Comparison of ENCODE assay signal across 8 cellular contexts in the genomic region with DNA sequence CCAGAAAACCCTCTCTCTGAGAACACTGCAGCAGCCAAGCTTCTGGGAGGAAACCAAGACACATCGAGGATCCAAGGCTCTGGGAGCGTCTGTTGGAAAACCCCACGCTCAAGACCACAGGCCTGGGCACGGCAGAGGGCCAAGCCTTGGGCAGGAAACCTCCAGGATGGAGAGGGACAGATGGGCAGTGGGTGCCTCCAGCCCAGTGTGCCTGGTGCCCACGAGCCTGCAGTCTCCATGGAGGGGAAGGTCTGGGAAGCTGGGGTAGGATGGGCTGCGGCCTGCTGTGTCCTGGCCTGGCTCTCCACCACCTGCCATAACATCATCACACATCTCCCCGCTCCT.
DNase-seq lines count a peak whose midpoint lies in the region; ATAC-seq, FAIRE-seq and TF ChIP-seq lines count a peak whose summit lies in the region.

No MANE protein-coding gene starts in this region.

- H3K4me1 ChIP-seq in CD4-positive, alpha-beta memory T cell (ENCODE audit: insufficient read depth, low read length) = peaks cover 95% of the 10 kb centered on the region
- H3K4me1 ChIP-seq in OCI-LY1 (ENCODE audit: insufficient read depth, low read length, severe bottlenecking) = peaks cover 84% of the 10 kb centered on the region
- H3K4me1 ChIP-seq in H1 (replicated peaks in 1 of 4; ENCODE audit: control insufficient read depth in 3 of 4, insufficient read depth in 4 of 4, low read length in 3 of 4) = peaks cover 0 to 24% (median 17%) of the 10 kb centered on the region in 4 experiments; a peak in 6 of 7 replicates
- peaks cover 46% of the 10 kb centered on the region for H3K4me1 ChIP-seq in ovary (ENCODE audit: insufficient read depth)

- H3K4me1 Mint-ChIP-seq in CD4-positive, alpha-beta memory T cell = peaks cover 66 to 100% (median 90%) of the 10 kb centered on the region in 4 donors

- no peak for TF ChIP-seq RAD21 in H1 (IDR thresholded peaks at IDR 0.05 in 1 of 2, conservative IDR thresholded peaks at IDR 0.05 in 1 of 2; ENCODE audit: low read depth in 2 of 2, low read length in 2 of 2)

- H3K36me3 ChIP-seq in CD4-positive, alpha-beta memory T cell (ENCODE audit: insufficient read depth, low read length) = no peaks in the 10 kb centered on the region
- peaks cover 28% of the 10 kb centered on the region for H3K36me3 ChIP-seq in OCI-LY1 (ENCODE audit: insufficient read depth, low read length)
- H3K36me3 ChIP-seq in H1 (ENCODE audit: control insufficient read depth in 2 of 4, insufficient read depth in 4 of 4, low read length in 3 of 4) = no peaks in the 10 kb centered on the region
- no peaks in the 10 kb centered on the region for H3K36me3 ChIP-seq in ovary

- H3K9ac ChIP-seq in OCI-LY1 (ENCODE audit: low read length) (no peak overlapping the region), H1 (replicated peaks in 1 of 4; ENCODE audit: extremely low read depth in 1 of 4, low read depth in 3 of 4, low read length in 3 of 4) (no peak overlapping the region)

- no peak overlapping the region for H2BK5ac ChIP-seq in H1 (ENCODE audit: low read depth, low read length)

- no peaks in the 10 kb centered on the region for H3K23me2 ChIP-seq in H1 (ENCODE audit: low read depth, low read length)

- H2BK20ac ChIP-seq in H1 (ENCODE audit: low read length) = no peak overlapping the region

- H3K27me3 ChIP-seq in CD4-positive, alpha-beta memory T cell (ENCODE audit: insufficient read depth, low read length) = no peaks in the 10 kb centered on the region
- no peaks in the 10 kb centered on the region for H3K27me3 ChIP-seq in OCI-LY1 (ENCODE audit: insufficient read depth, low read length)
- H3K27me3 ChIP-seq in H1 (replicated peaks in 1 of 4; ENCODE audit: control insufficient read depth in 3 of 4, extremely low read depth in 1 of 4, insufficient read depth in 3 of 4, low read length in 3 of 4) = no peaks in the 10 kb centered on the region
- H3K27me3 ChIP-seq in ovary = no peaks in the 10 kb centered on the region

- H3K18ac ChIP-seq in H1 (ENCODE audit: extremely low read depth, low read length) = no peak overlapping the region

- H3K79me2 ChIP-seq in OCI-LY1 (ENCODE audit: insufficient read depth, low read length) (no peaks in the 10 kb centered on the region; the same call in 1 of the 2 replicates), H1 (ENCODE audit: control insufficient read depth in 1 of 2, insufficient read depth in 2 of 2, low read length in 2 of 2) (no peaks in the 10 kb centered on the region)

- intact Hi-C loops in CD4-positive, alpha-beta memory T cell (cut with micrococcal nuclease) = loop anchor here (1.0 to 2.0 kb wide), 3 partner anchors 9 to 71 kb away; no protein-coding TSS in a partner anchor
- intact Hi-C loops in ovary (cut with DNase I) = loop anchor here in 2 of 4 donors (5.0 to 10.0 kb wide), 2 partner anchors 77 to 89 kb away; no protein-coding TSS in a partner anchor

- no peaks in the 10 kb centered on the region for H4K20me1 ChIP-seq in OCI-LY1 (ENCODE audit: insufficient read depth, low read length)
- H4K20me1 ChIP-seq in H1 (replicated peaks in 1 of 2; ENCODE audit: control insufficient read depth in 1 of 2, insufficient read depth in 2 of 2, low read length in 2 of 2) = peaks cover 1 to 2% of the 10 kb centered on the region in 2 experiments

- TF ChIP-seq EP300 in H1 (IDR thresholded peaks at IDR 0.05; ENCODE audit: borderline replicate concordance in 1 of 2, low read depth in 2 of 2, low read length in 2 of 2) = no peak
- TF ChIP-seq EP300 in ovary (IDR thresholded peaks at IDR 0.05) = no peak

- TF ChIP-seq CTCF in OCI-LY1 (IDR thresholded peaks at IDR 0.05; ENCODE audit: low read length) (no peak), H1 (IDR thresholded peaks at IDR 0.05; ENCODE audit: control extremely low read depth in 1 of 3, insufficient read depth in 1 of 3, low read depth in 1 of 3, low read length in 3 of 3) (no peak), ovary (IDR thresholded peaks at IDR 0.05) (no peak)

- no peaks in the 10 kb centered on the region for H3F3A ChIP-seq in OCI-LY1 (ENCODE audit: insufficient read depth, low read length)

- H3K79me1 ChIP-seq in H1 (ENCODE audit: low read depth, low read length) = no peaks in the 10 kb centered on the region; the same call in 1 of the 2 replicates

- CTCF ChIA-PET in CD4-positive, alpha-beta memory T cell (lab: Charles Lee; ENCODE audit: partially characterized antibody) = interaction anchor here (0.7 to 10.6 kb wide), 26 partner anchors 10 to 119 kb away, joined by 3 to 200 read pairs (median 10); no protein-coding TSS in a partner anchor
- CTCF ChIA-PET in H1 (lab: Charles Lee; ENCODE audit: partially characterized antibody) = interaction anchor here (0.6 to 3.9 kb wide), 17 partner anchors 11 to 320 kb away, joined by 3 to 18 read pairs (median 4); no protein-coding TSS in a partner anchor

- 86% methylated on average over 7 of the region's 7 CpGs; no CpG with 5 or more reads in 1 of the 2 experiments for WGBS in H1 (ENCODE audit: extremely low coverage in 1 of 2, insufficient coverage in 1 of 2, insufficient read length in 1 of 2, insufficient replicate concordance in 2 of 2, low coverage in 1 of 2, low lambda C conversion rate in 2 of 2, missing lambda C conversion rate in 1 of 2), 2 experiments
- WGBS in ovary, 3 donors = 61 to 76% (median 65%) methylated on average over 6 to 7 of the region's 7 CpGs

- H4K8ac ChIP-seq in H1 (ENCODE audit: extremely low read depth, insufficient read depth, low read length) = 0 out of 2 replicates have a peak overlapping the region, but pooled peaks have one; percentile 18

- peak overlapping the region; percentile 92 to 99 (median 96) for H3K27ac Mint-ChIP-seq in CD4-positive, alpha-beta memory T cell

- H3K9me2 ChIP-seq in OCI-LY1 (ENCODE audit: low read depth, low read length) = no peaks in the 10 kb centered on the region

- no peaks in the 10 kb centered on the region for H3K27me3 Mint-ChIP-seq in CD4-positive, alpha-beta memory T cell

- H3K4me3 Mint-ChIP-seq in CD4-positive, alpha-beta memory T cell = peak overlapping the region; percentile 41 to 88 (median 81)

- H3K27ac ChIP-seq in CD4-positive, alpha-beta memory T cell (ENCODE audit: low read depth, low read length) = peak overlapping the region; percentile 79
- peak overlapping the region; percentile 45 for H3K27ac ChIP-seq in OCI-LY1 (ENCODE audit: low read depth, low read length, poor library complexity, severe bottlenecking)
- H3K27ac ChIP-seq in H1 (ENCODE audit: low read depth, low read length) = no peak overlapping the region
- peak overlapping the region; percentile 22 to 86 for H3K27ac ChIP-seq in ovary

- H2AFZ ChIP-seq in OCI-LY1 (ENCODE audit: low read length) (no peak overlapping the region), H1 (ENCODE audit: low read length) (no peak overlapping the region)

- H4K91ac ChIP-seq in H1 (replicated peaks; ENCODE audit: insufficient read length, low read length) = no peak overlapping the region

- DNase-seq in CD4-positive, alpha-beta memory T cell = no peak
- DNase-seq in H1 (ENCODE audit: low read depth in 1 of 2, low spot score in 2 of 2) (no peak), ovary (no peak), OCI-M1 (lab: John Stamatoyannopoulos, UW) (no peak), SIG-M5 treated with dmso at 0.1 percent for 504 hours (lab: John Stamatoyannopoulos, UW; ENCODE audit: unreplicated experiment) (no peak)

- no peak overlapping the region for H4K5ac ChIP-seq in H1 (ENCODE audit: insufficient read length, low read depth, low read length)

- H3K9me3 Mint-ChIP-seq in CD4-positive, alpha-beta memory T cell = no peaks in the 10 kb centered on the region

- no peak for FAIRE-seq in H1 (lab: Jason Lieb, UNC)

- 0 out of 2 replicates have a peak overlapping the region, but pooled peaks have one; percentile 21 for H2BK12ac ChIP-seq in H1 (ENCODE audit: low read depth, low read length)

- H2BK15ac ChIP-seq in H1 (ENCODE audit: low read length) = no peak overlapping the region

- no peak overlapping the region for H3K23ac ChIP-seq in H1 (ENCODE audit: insufficient read length)

- no peak overlapping the region for H2AK5ac ChIP-seq in H1 (ENCODE audit: low read depth, low read length)

- H3K9me3 ChIP-seq in CD4-positive, alpha-beta memory T cell (ENCODE audit: control insufficient read depth in 1 of 2, low read length in 2 of 2) = no peaks in the 10 kb centered on the region
- H3K9me3 ChIP-seq in OCI-LY1 (ENCODE audit: low read length) (no peaks in the 10 kb centered on the region), H1 (ENCODE audit: insufficient read depth in 2 of 2, low read depth in 1 of 2, low read length in 1 of 2) (no peaks in the 10 kb centered on the region), ovary (no peaks in the 10 kb centered on the region)

- ATAC-seq in GM18505 (IDR thresholded peaks at IDR 0.05; ENCODE audit: unreplicated experiment) = no peak
- no peak for ATAC-seq in HG02588 (IDR thresholded peaks at IDR 0.05; ENCODE audit: unreplicated experiment)

- no peak overlapping the region for H3K4ac ChIP-seq in H1 (replicated peaks; ENCODE audit: insufficient read length, low read depth, low read length)

- peak overlapping the region; percentile 37; the same call in 1 of the 2 replicates for H3K4me2 ChIP-seq in OCI-LY1 (ENCODE audit: low read length)
- no peak overlapping the region for H3K4me2 ChIP-seq in H1 (ENCODE audit: insufficient read depth in 1 of 2, low read depth in 2 of 2, low read length in 2 of 2)

- no peak overlapping the region for H2BK120ac ChIP-seq in H1 (replicated peaks; ENCODE audit: low read depth, low read length)

- H3K36me3 Mint-ChIP-seq in CD4-positive, alpha-beta memory T cell = peaks cover 3 to 15% of the 10 kb centered on the region in 2 donors

- H3K4me3 ChIP-seq in CD4-positive, alpha-beta memory T cell (ENCODE audit: low read length in 2 of 2) = peak overlapping the region; percentile 26 to 34
- H3K4me3 ChIP-seq in OCI-LY1 (ENCODE audit: low read depth, low read length, poor library complexity, severe bottlenecking) (no peak overlapping the region), H1 (ENCODE audit: extremely low read depth in 1 of 4, insufficient read depth in 2 of 4, low read depth in 3 of 4, low read length in 4 of 4) (no peak overlapping the region), ovary (no peak overlapping the region)

- H3K14ac ChIP-seq in H1 (ENCODE audit: insufficient read length) = no peak overlapping the region

- POLR2A ChIA-PET in CD4-positive, alpha-beta memory T cell (lab: Charles Lee; ENCODE audit: partially characterized antibody) = interaction anchor here (1.0 to 15.2 kb wide), 19 partner anchors 10 to 143 kb away, joined by 3 to 439 read pairs (median 22); partner anchors contain the start of genes EEF1AKMT2 and FAM53B
- POLR2A ChIA-PET in H1 (lab: Charles Lee; ENCODE audit: partially characterized antibody) = interaction anchor here (1.4 kb wide), 1 partner anchor 69 kb away, joined by 3 read pairs; no protein-coding TSS in a partner anchor

- no peak for TF ChIP-seq POLR2A in H1 (IDR thresholded peaks at IDR 0.05; ENCODE audit: control extremely low read depth in 1 of 2, low read depth in 2 of 2, low read length in 2 of 2)
- no peak for TF ChIP-seq POLR2A in ovary (IDR thresholded peaks at IDR 0.05)
- no peak for TF ChIP-seq POLR2A in GM18505 (IDR thresholded peaks at IDR 0.05; ENCODE audit: borderline replicate concordance, extremely low read depth, insufficient read depth, insufficient read length)

- H3K56ac ChIP-seq in H1 (replicated peaks; ENCODE audit: insufficient read length, low read depth, low read length) = no peak overlapping the region

TF ChIP-seq in H1, 55 proteins besides CTCF, POLR2A, EP300 and RAD21 (continues in another document):
- TF ChIP-seq BACH1 (IDR thresholded peaks at IDR 0.05; ENCODE audit: low read length) = no peak

Comparison
In these comparisons a context has a peak if more than half of its experiments do, and no peak if none do; other contexts are left out.
1. H3K4me3 ChIP-seq: peak in CD4-positive, alpha-beta memory T cell (2 of 2); none in OCI-LY1 (single experiment), H1 (0 of 4) and ovary (single experiment).